In genomic region chr6:157184202-157185015, GRCh38 we compare ENCODE assay signal across 8 cellular contexts.
A peak's percentile ranks its signal among the peaks of the same experiment; 100 is the strongest.
DNase-seq lines count a peak whose midpoint lies in the region; ATAC-seq, FAIRE-seq and TF ChIP-seq lines count a peak whose summit lies in the region.

No MANE protein-coding gene starts in this region.

- H3K4me2 ChIP-seq in GM23338 (no peak overlapping the region), H1 (ENCODE audit: insufficient read depth in 1 of 2, low read depth in 2 of 2, low read length in 2 of 2) (0 out of 4 replicates have a peak overlapping the region, but pooled peaks of 1 of the 2 experiments have one; percentile 11), mesendoderm (ENCODE audit: low read length) (no peak overlapping the region)

- H4K20me1 ChIP-seq in GM23338 (replicated peaks; ENCODE audit: insufficient read depth) (no peaks in the 10 kb centered on the region), H1 (replicated peaks in 1 of 2; ENCODE audit: control insufficient read depth in 1 of 2, insufficient read depth in 2 of 2, low read length in 2 of 2) (peaks cover 0 to 2% of the 10 kb centered on the region in 2 experiments)

- H3K9me2 ChIP-seq in GM23338 (ENCODE audit: insufficient read depth) = no peaks in the 10 kb centered on the region

- H4K91ac ChIP-seq in H1 (replicated peaks; ENCODE audit: insufficient read length, low read length) = peak overlapping the region; percentile 37

- H3K9me3 Mint-ChIP-seq in GM23338 = no peaks in the 10 kb centered on the region

- H3K23ac ChIP-seq in H1 (ENCODE audit: insufficient read length) = no peak overlapping the region
- no peak overlapping the region for H3K23ac ChIP-seq in mesendoderm (ENCODE audit: low read length)

- no peaks in the 10 kb centered on the region for H3K27me3 ChIP-seq in GM23338 (ENCODE audit: insufficient read depth)
- H3K27me3 ChIP-seq in H1 (replicated peaks in 1 of 4; ENCODE audit: control insufficient read depth in 3 of 4, extremely low read depth in 1 of 4, insufficient read depth in 3 of 4, low read length in 3 of 4) = no peaks in the 10 kb centered on the region
- H3K27me3 ChIP-seq in mesendoderm (ENCODE audit: insufficient read depth, low read length, poor library complexity) = no peaks in the 10 kb centered on the region

- H3K23me2 ChIP-seq in H1 (ENCODE audit: low read depth, low read length) = no peaks in the 10 kb centered on the region

- H3K79me2 ChIP-seq in GM23338 (replicated peaks; ENCODE audit: insufficient read depth) (no peaks in the 10 kb centered on the region), H1 (ENCODE audit: control insufficient read depth in 1 of 2, insufficient read depth in 2 of 2, low read length in 2 of 2) (no peaks in the 10 kb centered on the region), mesendoderm (ENCODE audit: control insufficient read depth, insufficient read depth, low read length) (no peaks in the 10 kb centered on the region)

- H4K5ac ChIP-seq in H1 (ENCODE audit: insufficient read length, low read depth, low read length) (no peak overlapping the region), mesendoderm (ENCODE audit: low read length) (no peak overlapping the region)

- H3K4me1 Mint-ChIP-seq in GM23338 = peaks cover 25% of the 10 kb centered on the region

- CTCF ChIA-PET in H1 (lab: Charles Lee; ENCODE audit: partially characterized antibody) = interaction anchor here (0.6 to 11.3 kb wide), 37 partner anchors 10 to 619 kb away, joined by 3 to 128 read pairs (median 4); no protein-coding TSS in a partner anchor

- H3K18ac ChIP-seq in H1 (ENCODE audit: extremely low read depth, low read length) = peak overlapping the region; percentile 38; the same call in 1 of the 2 replicates
- no peak overlapping the region for H3K18ac ChIP-seq in mesendoderm (ENCODE audit: low read length)

- no peak for FAIRE-seq in H1 (lab: Jason Lieb, UNC)

- 47% methylated on average over 25 of the region's 25 CpGs; no CpG with 5 or more reads in 1 of the 2 experiments for WGBS in H1 (ENCODE audit: extremely low coverage in 1 of 2, insufficient coverage in 1 of 2, insufficient read length in 1 of 2, insufficient replicate concordance in 2 of 2, low coverage in 1 of 2, low lambda C conversion rate in 2 of 2, missing lambda C conversion rate in 1 of 2), 2 experiments
- WGBS in mesendoderm (ENCODE audit: extremely low coverage, insufficient coverage, low lambda C conversion rate) = no CpG with 5 or more reads among the region's 25 CpGs

- no peak overlapping the region for H3K56ac ChIP-seq in H1 (replicated peaks; ENCODE audit: insufficient read length, low read depth, low read length)
- H3K56ac ChIP-seq in mesendoderm (ENCODE audit: low read length) = no peak overlapping the region

- TF ChIP-seq POLR2A in H1 (IDR thresholded peaks at IDR 0.05; ENCODE audit: control extremely low read depth in 1 of 2, low read depth in 2 of 2, low read length in 2 of 2) = no peak

- no peaks in the 10 kb centered on the region for H3K9me3 ChIP-seq in H1 (ENCODE audit: insufficient read depth in 2 of 2, low read depth in 1 of 2, low read length in 1 of 2)

- H3K4me3 ChIP-seq in GM23338 = no peak overlapping the region
- no peak overlapping the region for H3K4me3 ChIP-seq in H1 (ENCODE audit: extremely low read depth in 1 of 4, insufficient read depth in 2 of 4, low read depth in 3 of 4, low read length in 4 of 4)
- H3K4me3 ChIP-seq in mesendoderm (ENCODE audit: low read length) = no peak overlapping the region

- peak; percentile 85 for DNase-seq in AG08396 (ENCODE audit: low spot score)
- DNase-seq in GM23338 (ENCODE audit: low spot score) = peak; percentile 89
- DNase-seq in NCI-H526 (lab: John Stamatoyannopoulos, UW) = peak; percentile 17 to 81
- DNase-seq in activated CD8-positive, alpha-beta memory T cell treated with anti-CD3 and anti-CD28 coated beads for 4 hours (ENCODE audit: low read depth in 2 of 2) = peak; percentile 4 to 11
- DNase-seq in H1 (ENCODE audit: low read depth in 1 of 2, low spot score in 2 of 2) = peak; percentile 57 to 87
- DNase-seq in mesendoderm = peak; percentile 84
- peak; percentile 26 for DNase-seq in stimulated activated CD8-positive, alpha-beta memory T cell treated with anti-CD3 and anti-CD28 coated beads, Interleukin-15, amount 100 ng/mL, for 24 hours (ENCODE audit: low read depth)

- no peak overlapping the region for H2BK12ac ChIP-seq in H1 (ENCODE audit: low read depth, low read length)

- peak overlapping the region; percentile 85; the same call in 1 of the 2 replicates for H3K27ac Mint-ChIP-seq in GM23338

- H2AK5ac ChIP-seq in H1 (ENCODE audit: low read depth, low read length) (no peak overlapping the region), mesendoderm (ENCODE audit: low read length) (no peak overlapping the region)

- H3K4ac ChIP-seq in H1 (replicated peaks; ENCODE audit: insufficient read length, low read depth, low read length) (no peak overlapping the region), mesendoderm (ENCODE audit: low read depth, low read length) (no peak overlapping the region)

- peak; percentile 91 to 95 for TF ChIP-seq CTCF in GM23338 (conservative IDR thresholded peaks at IDR 0.05; ENCODE audit: low read depth in 2 of 2)
- peak; percentile 86 to 96 (median 93) for TF ChIP-seq CTCF in H1 (IDR thresholded peaks at IDR 0.05; ENCODE audit: control extremely low read depth in 1 of 3, insufficient read depth in 1 of 3, low read depth in 1 of 3, low read length in 3 of 3)

- no peak overlapping the region for H3K14ac ChIP-seq in H1 (ENCODE audit: insufficient read length)

- POLR2A ChIA-PET in H1 (lab: Charles Lee; ENCODE audit: partially characterized antibody) = interaction anchor here (0.6 to 0.9 kb wide), 3 partner anchors 12 to 55 kb away, joined by 3 read pairs; no protein-coding TSS in a partner anchor

- ATAC-seq in GM23338 (peak; percentile 91), HG03571 (IDR thresholded peaks at IDR 0.05; ENCODE audit: unreplicated experiment) (no peak)

- peak; percentile 98 to 99 for TF ChIP-seq RAD21 in H1 (IDR thresholded peaks at IDR 0.05 in 1 of 2, conservative IDR thresholded peaks at IDR 0.05 in 1 of 2; ENCODE audit: low read depth in 2 of 2, low read length in 2 of 2)

- H2BK5ac ChIP-seq in H1 (ENCODE audit: low read depth, low read length) (no peak overlapping the region), mesendoderm (ENCODE audit: low read length) (no peak overlapping the region)

- H3K36me3 Mint-ChIP-seq in GM23338 (ENCODE audit: low read depth) = peaks cover 23% of the 10 kb centered on the region

- no peaks in the 10 kb centered on the region; the same call in 1 of the 2 replicates for H3K4me1 ChIP-seq in GM23338 (ENCODE audit: insufficient read depth)
- H3K4me1 ChIP-seq in H1 (replicated peaks in 1 of 4; ENCODE audit: control insufficient read depth in 3 of 4, insufficient read depth in 4 of 4, low read length in 3 of 4) = no peaks in the 10 kb centered on the region
- H3K4me1 ChIP-seq in mesendoderm (ENCODE audit: control insufficient read depth, low read depth, low read length) = no peaks in the 10 kb centered on the region

- H4K8ac ChIP-seq in H1 (ENCODE audit: extremely low read depth, insufficient read depth, low read length) (no peak overlapping the region), mesendoderm (ENCODE audit: low read depth, low read length) (no peak overlapping the region)

- H3K27me3 Mint-ChIP-seq in GM23338 (ENCODE audit: insufficient read depth, low read depth, poor library complexity) = peaks cover 1% of the 10 kb centered on the region

- H2BK15ac ChIP-seq in H1 (ENCODE audit: low read length) = no peak overlapping the region
- no peak overlapping the region for H2BK15ac ChIP-seq in mesendoderm (replicated peaks; ENCODE audit: low read depth)

- H3K9ac ChIP-seq in H1 (replicated peaks in 1 of 4; ENCODE audit: extremely low read depth in 1 of 4, low read depth in 3 of 4, low read length in 3 of 4) = no peak overlapping the region; a peak in 1 of 7 replicates
- no peak overlapping the region for H3K9ac ChIP-seq in mesendoderm (ENCODE audit: low read length)

- TF ChIP-seq EP300 in H1 (IDR thresholded peaks at IDR 0.05; ENCODE audit: borderline replicate concordance in 1 of 2, low read depth in 2 of 2, low read length in 2 of 2) = no peak

- no peaks in the 10 kb centered on the region for H3K79me1 ChIP-seq in H1 (ENCODE audit: low read depth, low read length)
- no peaks in the 10 kb centered on the region for H3K79me1 ChIP-seq in mesendoderm (ENCODE audit: low read length)

- H3K36me3 ChIP-seq in GM23338 (ENCODE audit: insufficient read depth) = no peaks in the 10 kb centered on the region; the same call in none of the 2 replicates
- H3K36me3 ChIP-seq in H1 (ENCODE audit: control insufficient read depth in 2 of 4, insufficient read depth in 4 of 4, low read length in 3 of 4) = peaks cover 6 to 17% (median 13%) of the 10 kb centered on the region in 4 experiments; a peak in 7 of 8 replicates
- H3K36me3 ChIP-seq in mesendoderm (ENCODE audit: control insufficient read depth, insufficient read depth, low read length) = no peaks in the 10 kb centered on the region

- H3K4me3 Mint-ChIP-seq in GM23338 = peak overlapping the region; percentile 36; the same call in 1 of the 3 replicates

- H2AFZ ChIP-seq in GM23338 = no peak overlapping the region
- no peak overlapping the region for H2AFZ ChIP-seq in H1 (ENCODE audit: low read length)

- no peak overlapping the region for H3K27ac ChIP-seq in GM23338 (ENCODE audit: low read depth)
- H3K27ac ChIP-seq in H1 (ENCODE audit: low read depth, low read length) = no peak overlapping the region
- H3K27ac ChIP-seq in mesendoderm (ENCODE audit: low read depth, low read length) = no peak overlapping the region

- peaks cover 3% of the 10 kb centered on the region; the same call in 1 of the 2 replicates for H3F3A ChIP-seq in GM23338 (replicated peaks; ENCODE audit: low read depth)

- no peak overlapping the region for H2BK20ac ChIP-seq in H1 (ENCODE audit: low read length)

- no peak overlapping the region for H2BK120ac ChIP-seq in H1 (replicated peaks; ENCODE audit: low read depth, low read length)
- no peak overlapping the region for H2BK120ac ChIP-seq in mesendoderm (ENCODE audit: low read depth, low read length)

TF ChIP-seq in GM23338, 12 proteins besides CTCF, POLR2A, EP300 and RAD21 (continues in another document):
- no peak for TF ChIP-seq ZNF114 (CRISPR knock-in tag; IDR thresholded peaks at IDR 0.05)
- TF ChIP-seq ZNF331 (CRISPR knock-in tag; IDR thresholded peaks at IDR 0.05; ENCODE audit: low read depth) = no peak

TF ChIP-seq in H1, 55 proteins besides CTCF, POLR2A, EP300 and RAD21:
- TF ChIP-seq ASH2L (IDR thresholded peaks at IDR 0.05; ENCODE audit: low read length) (peak; percentile 42), SP4 (IDR thresholded peaks at IDR 0.05; ENCODE audit: low read length) (0 out of 2 replicates have a peak, but pooled peaks have one; percentile 57), GABPA (IDR thresholded peaks at IDR 0.05; ENCODE audit: borderline replicate concordance, insufficient read depth, low read length) (peak; percentile 69; the same call in 1 of the 2 replicates), POU5F1 (IDR thresholded peaks at IDR 0.05; ENCODE audit: low read depth, low read length) (no peak), CREB1 (IDR thresholded peaks at IDR 0.05) (0 out of 2 replicates have a peak, but pooled peaks have one; percentile 35)

Comparison
In these comparisons a context has a peak if more than half of its experiments do, and no peak if none do; other contexts are left out.
1. DNase-seq: peak in every context shown above with its lines; median percentile 89 in GM23338; 85 in AG08396; 84 in mesendoderm; 72 in H1; 49 in NCI-H526; 26 in stimulated activated CD8-positive, alpha-beta memory T cell treated with anti-CD3 and anti-CD28 coated beads, Interleukin-15, amount 100 ng/mL, for 24 hours; 8 in activated CD8-positive, alpha-beta memory T cell treated with anti-CD3 and anti-CD28 coated beads for 4 hours.